In genomic region chr15:70382762-70383458, GRCh38 we compare ENCODE assay signal across 27 cellular contexts.
A peak's percentile ranks its signal among the peaks of the same experiment; 100 is the strongest.
DNase-seq lines count a peak whose midpoint lies in the region; ATAC-seq, FAIRE-seq and TF ChIP-seq lines count a peak whose summit lies in the region.
"Had no signal": no experiment of that assay in that cellular context is flagged by ENCODE, and none has a peak within 500 bp of the region (broad histone marks: within the 10 kb centered on the region; RNA-seq: fewer than 3 reads in every experiment).

No MANE protein-coding gene starts in this region.

- peaks cover 3% of the 10 kb centered on the region for H3K9me3 Mint-ChIP-seq in activated CD8-positive, alpha-beta memory T cell treated with anti-CD3 and anti-CD28 coated beads, Interleukin-2, amount 10 ng/mL, durations not matched to agents 7 days and 5 days (ENCODE audit: low read depth)
- H3K9me3 Mint-ChIP-seq in astrocyte (ENCODE audit: unreplicated experiment) (peaks cover 6% of the 10 kb centered on the region), osteocyte (ENCODE audit: unreplicated experiment) (no peaks in the 10 kb centered on the region)

- no peak overlapping the region for H3K4me3 Mint-ChIP-seq in activated CD8-positive, alpha-beta memory T cell treated with anti-CD3 and anti-CD28 coated beads, Interleukin-2, amount 10 ng/mL, durations not matched to agents 7 days and 5 days
- no peak overlapping the region for H3K4me3 Mint-ChIP-seq in astrocyte (ENCODE audit: unreplicated experiment)
- H3K4me3 Mint-ChIP-seq in osteocyte (ENCODE audit: unreplicated experiment) = no peak overlapping the region
- H3K4me3 Mint-ChIP-seq: CD4-positive, CD25-positive, alpha-beta regulatory T cell had no signal

- WGBS in esophagus muscularis mucosa = 96% methylated on average over 14 of the region's 14 CpGs
- WGBS in stomach, 5 donors = 92 to 95% (median 94%) methylated on average over 12 to 14 of the region's 14 CpGs

- intact Hi-C loops in esophagus muscularis mucosa (cut with DNase I) (no loop called here), stomach (cut with DNase I; ENCODE audit: low total_unique reads) (no loop called here)

- ATAC-seq in activated CD8-positive, alpha-beta memory T cell treated with anti-CD3 and anti-CD28 coated beads, Interleukin-2, amount 10 ng/mL, durations not matched to agents 7 days and 5 days = no peak
- ATAC-seq: HepG2 had no signal

- FAIRE-seq in astrocyte (lab: Jason Lieb, UNC) = no peak
- FAIRE-seq: A204.1, GM12892, H1, HepG2 had no signal

- peak; percentile 35 for DNase-seq in activated CD8-positive, alpha-beta memory T cell treated with anti-CD3 and anti-CD28 coated beads, Interleukin-2, amount 10 ng/mL, durations not matched to agents 7 days and 5 days
- no peak for DNase-seq in activated CD8-positive, alpha-beta memory T cell treated with anti-CD3 and anti-CD28 coated beads, Interleukin-2, amount 50 U/mL, for 4 hours
- DNase-seq in astrocyte (ENCODE audit: low read depth) = no peak
- peak; percentile 50 for DNase-seq in esophagus muscularis mucosa (ENCODE audit: extremely low spot score)
- peak; percentile 65 for DNase-seq in osteocyte (ENCODE audit: extremely low spot score, unreplicated experiment)
- no peak for DNase-seq in GM20000 (ENCODE audit: low spot score)
- no peak for DNase-seq in stomach
- DNase-seq: CD4-positive, CD25-positive, alpha-beta regulatory T cell; DMS153; DND-41; HCEC 1CT; Karpas-422; NCI-H1092 treated with DMSO at 0.1 percent for 48 hours; NCI-H1436; NCI-H187; NCI-H2081 treated with DMSO at 0.1 percent for 48 hours; NCI-H2171; NCI-H226; NCI-H510A; NCI-H69; Peyer's patch; SIG-M5 had no signal

- H3K9ac ChIP-seq in astrocyte (ENCODE audit: low read length) = no peak overlapping the region
- H3K9ac ChIP-seq: BLaER1 had no signal

- H3K9me3 ChIP-seq in astrocyte (ENCODE audit: insufficient read depth, low read depth, low read length) (peaks cover 2% of the 10 kb centered on the region), esophagus muscularis mucosa (no peaks in the 10 kb centered on the region), stomach (peaks cover 0 to 7% (median 3%) of the 10 kb centered on the region in 4 donors)
- H3K9me3 ChIP-seq: BLaER1, Peyer's patch had no signal

- no peak for TF ChIP-seq EP300 in esophagus muscularis mucosa (IDR thresholded peaks at IDR 0.05)
- TF ChIP-seq EP300 in stomach (IDR thresholded peaks at IDR 0.05) = no peak

- TF ChIP-seq CTCF in astrocyte (IDR thresholded peaks at IDR 0.05; ENCODE audit: insufficient read depth, low read depth, low read length) = no peak
- no peak for TF ChIP-seq CTCF in esophagus muscularis mucosa (IDR thresholded peaks at IDR 0.05)
- no peak for TF ChIP-seq CTCF in osteocyte (IDR thresholded peaks at IDR 0.05)
- no peak for TF ChIP-seq CTCF in GM20000 (IDR thresholded peaks at IDR 0.05; ENCODE audit: extremely low read depth, missing control alignments)
- no peak for TF ChIP-seq CTCF in stomach (IDR thresholded peaks at IDR 0.05)

- no peak overlapping the region for H3K27ac Mint-ChIP-seq in activated CD8-positive, alpha-beta memory T cell treated with anti-CD3 and anti-CD28 coated beads, Interleukin-2, amount 10 ng/mL, durations not matched to agents 7 days and 5 days
- H3K27ac Mint-ChIP-seq in astrocyte (ENCODE audit: unreplicated experiment) (peak overlapping the region; percentile 55), osteocyte (ENCODE audit: unreplicated experiment) (no peak overlapping the region)
- H3K27ac Mint-ChIP-seq: CD4-positive, CD25-positive, alpha-beta regulatory T cell had no signal

- H3K4me2 ChIP-seq in astrocyte (ENCODE audit: low read length) = no peak overlapping the region
- H3K4me2 ChIP-seq: BLaER1 had no signal

- H3K4me3 ChIP-seq in astrocyte (ENCODE audit: insufficient read depth, low read depth, low read length) (no peak overlapping the region), esophagus muscularis mucosa (no peak overlapping the region), stomach (no peak overlapping the region)
- H3K4me3 ChIP-seq: BLaER1, Peyer's patch had no signal

- H3K36me3 Mint-ChIP-seq in activated CD8-positive, alpha-beta memory T cell treated with anti-CD3 and anti-CD28 coated beads, Interleukin-2, amount 10 ng/mL, durations not matched to agents 7 days and 5 days = no peaks in the 10 kb centered on the region
- H3K36me3 Mint-ChIP-seq in astrocyte (ENCODE audit: low read depth, unreplicated experiment) = no peaks in the 10 kb centered on the region
- H3K36me3 Mint-ChIP-seq in osteocyte (ENCODE audit: unreplicated experiment) = no peaks in the 10 kb centered on the region
- H3K36me3 Mint-ChIP-seq: CD4-positive, CD25-positive, alpha-beta regulatory T cell had no signal

- H3K4me1 Mint-ChIP-seq in activated CD8-positive, alpha-beta memory T cell treated with anti-CD3 and anti-CD28 coated beads, Interleukin-2, amount 10 ng/mL, durations not matched to agents 7 days and 5 days = no peaks in the 10 kb centered on the region
- H3K4me1 Mint-ChIP-seq in astrocyte (ENCODE audit: low read depth, unreplicated experiment) (peaks cover 5% of the 10 kb centered on the region), osteocyte (ENCODE audit: unreplicated experiment) (no peaks in the 10 kb centered on the region)
- H3K4me1 Mint-ChIP-seq: CD4-positive, CD25-positive, alpha-beta regulatory T cell had no signal

- peaks cover 2% of the 10 kb centered on the region for H3K27me3 Mint-ChIP-seq in activated CD8-positive, alpha-beta memory T cell treated with anti-CD3 and anti-CD28 coated beads, Interleukin-2, amount 10 ng/mL, durations not matched to agents 7 days and 5 days
- H3K27me3 Mint-ChIP-seq in astrocyte (ENCODE audit: low read depth, unreplicated experiment) (peaks cover 56% of the 10 kb centered on the region), osteocyte (ENCODE audit: unreplicated experiment) (peaks cover 30% of the 10 kb centered on the region)
- H3K27me3 Mint-ChIP-seq: CD4-positive, CD25-positive, alpha-beta regulatory T cell had no signal

- H3K27ac ChIP-seq in astrocyte (ENCODE audit: low read depth, low read length) (no peak overlapping the region), esophagus muscularis mucosa (replicated peaks in 1 of 4) (no peak overlapping the region), stomach (no peak overlapping the region)
- H3K27ac ChIP-seq: BLaER1, Peyer's patch had no signal

- H3K36me3 ChIP-seq in astrocyte (ENCODE audit: insufficient read depth, low read length) = no peaks in the 10 kb centered on the region
- H3K36me3 ChIP-seq in esophagus muscularis mucosa = no peaks in the 10 kb centered on the region
- H3K36me3 ChIP-seq in stomach = no peaks in the 10 kb centered on the region
- H3K36me3 ChIP-seq: BLaER1, Peyer's patch had no signal

- TF ChIP-seq POLR2A in esophagus muscularis mucosa (IDR thresholded peaks at IDR 0.05; ENCODE audit: low read depth) = no peak
- TF ChIP-seq POLR2A in stomach (IDR thresholded peaks at IDR 0.05) = no peak

- no peaks in the 10 kb centered on the region for H3K79me2 ChIP-seq in astrocyte (ENCODE audit: insufficient read depth, low read length)

- CTCF ChIA-PET in activated CD8-positive, alpha-beta memory T cell treated with anti-CD3 and anti-CD28 coated beads, Interleukin-2, amount 10 ng/mL, durations not matched to agents 7 days and 5 days (lab: Charles Lee) = no interaction called here

- H3K27me3 ChIP-seq in astrocyte (ENCODE audit: insufficient read depth, low read length) (peaks cover 5% of the 10 kb centered on the region), esophagus muscularis mucosa (no peaks in the 10 kb centered on the region), stomach (no peaks in the 10 kb centered on the region)
- H3K27me3 ChIP-seq: BLaER1, Peyer's patch had no signal

- no peak overlapping the region for H2AFZ ChIP-seq in astrocyte (ENCODE audit: low read depth, low read length)

- H3K4me1 ChIP-seq in astrocyte (ENCODE audit: insufficient read depth, low read length) = no peaks in the 10 kb centered on the region
- no peaks in the 10 kb centered on the region for H3K4me1 ChIP-seq in esophagus muscularis mucosa
- H3K4me1 ChIP-seq in stomach = peaks cover 0 to 6% (median 3%) of the 10 kb centered on the region in 4 donors
- H3K4me1 ChIP-seq: BLaER1, Peyer's patch had no signal

- H4K20me1 ChIP-seq in astrocyte (ENCODE audit: insufficient read depth, low read length) = no peaks in the 10 kb centered on the region
- H4K20me1 ChIP-seq: BLaER1 had no signal

Comparison
In these comparisons a context has a peak if more than half of its experiments do, and no peak if none do; other contexts are left out.
1. DNase-seq: peak in activated CD8-positive, alpha-beta memory T cell treated with anti-CD3 and anti-CD28 coated beads, Interleukin-2, amount 10 ng/mL, durations not matched to agents 7 days and 5 days (single experiment), esophagus muscularis mucosa (single experiment) and osteocyte (single experiment); none in activated CD8-positive, alpha-beta memory T cell treated with anti-CD3 and anti-CD28 coated beads, Interleukin-2, amount 50 U/mL, for 4 hours (single experiment), astrocyte (single experiment), GM20000 (single experiment) and stomach (single experiment).